In the genomic region with DNA sequence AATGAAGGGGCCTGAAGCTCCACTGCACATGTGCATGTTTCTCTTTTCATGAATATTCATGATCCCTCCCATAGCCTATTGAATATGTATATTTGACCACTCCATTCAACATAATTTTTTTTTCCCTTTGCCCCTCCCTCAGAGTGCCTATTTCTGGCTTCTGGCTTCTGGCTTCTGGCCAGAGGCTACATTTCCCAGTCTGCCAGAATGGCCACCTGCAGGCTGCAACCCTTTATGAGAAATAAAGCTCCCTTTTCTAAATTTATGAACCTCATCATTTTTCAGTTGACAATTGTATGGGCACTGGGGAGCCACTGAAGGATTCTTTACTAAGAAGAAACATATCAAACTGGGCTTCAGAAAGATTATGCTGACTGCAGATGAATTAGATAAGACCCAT, we compare ENCODE assay signal across 16 cellular contexts.
DNase-seq lines count a peak whose midpoint lies in the region; ATAC-seq and TF ChIP-seq lines count a peak whose summit lies in the region.
"Had no signal": no experiment of that assay in that cellular context is flagged by ENCODE, and none has a peak within 500 bp of the region (broad histone marks: within the 10 kb centered on the region; RNA-seq: fewer than 3 reads in every experiment).

No MANE protein-coding gene starts in this region.

- CTCF ChIA-PET in MCF 10A (lab: Yijun Ruan, JAX) (interaction anchor here (0.7 kb wide), 1 partner anchor 568 kb away, joined by 4 read pairs; no protein-coding TSS in a partner anchor), mammary epithelial cell (lab: Charles Lee; ENCODE audit: low non-redundant PET) (no interaction called here)

- H3K9ac ChIP-seq in mammary epithelial cell (ENCODE audit: insufficient read depth, low read length), result no peak overlapping the region

- H3K79me2 ChIP-seq in mammary epithelial cell (ENCODE audit: insufficient read depth, low read length), result no peaks in the 10 kb centered on the region

- no peak overlapping the region for H3K4me2 ChIP-seq in mammary epithelial cell (ENCODE audit: insufficient read depth, low read depth, low read length)
- H3K4me2 ChIP-seq: GM23338 had no signal

- ATAC-seq in stimulated activated naive B cell treated with anti-CD40 and anti-IgM and Interleukin-4, amounts not matched to agents 10 μg/mL and 1 μg/mL and 100 μg/mL, for 72 hours (replicated peaks), result no peak
- ATAC-seq: GM23338 had no signal

- no peak overlapping the region for H2AFZ ChIP-seq in mammary epithelial cell (ENCODE audit: low read depth, low read length)
- H2AFZ ChIP-seq: GM23338 had no signal

- dilution Hi-C loops in mammary epithelial cell (cut with HindIII; ENCODE audit: low sequenced_read_pairs), result no loop called here

- in situ Hi-C loops in mammary epithelial cell (cut with MboI; ENCODE audit: low sequenced_read_pairs in 2 of 2), result no loop called here

- H4K20me1 ChIP-seq in mammary epithelial cell (ENCODE audit: insufficient read depth, low read length), result no peaks in the 10 kb centered on the region

- H3K4me3 ChIP-seq in mammary epithelial cell (replicated peaks in 1 of 3; ENCODE audit: insufficient read depth in 1 of 3, low read depth in 2 of 3, low read length in 3 of 3), result no peak overlapping the region
- H3K4me3 ChIP-seq: GM23338 had no signal

- H3K4me1 ChIP-seq in mammary epithelial cell (ENCODE audit: insufficient read depth, low read length), result peaks cover 40% of the 10 kb centered on the region
- H3K4me1 ChIP-seq: Caco-2 had no signal

- H3K36me3 ChIP-seq in mammary epithelial cell (ENCODE audit: insufficient read depth, low read length), result no peaks in the 10 kb centered on the region

- intact Hi-C loops in MCF 10A (cut with micrococcal nuclease), result loop anchor here (5.0 to 10.0 kb wide), 3 partner anchors 291 to 469 kb away; no protein-coding TSS in a partner anchor
- intact Hi-C loops in mammary epithelial cell (cut with micrococcal nuclease), result loop anchor here (5.0 kb wide), 1 partner anchor 81 kb away; no protein-coding TSS in a partner anchor

- H3K9me3 ChIP-seq in mammary epithelial cell (replicated peaks; ENCODE audit: insufficient read depth, low read length), result no peaks in the 10 kb centered on the region
- H3K9me3 ChIP-seq: Caco-2 had no signal

- H3K27ac ChIP-seq in mammary epithelial cell (ENCODE audit: insufficient read depth, low read depth, low read length), result no peak overlapping the region
- H3K27ac ChIP-seq: C4-2B had no signal

- DNase-seq in MCF 10A (ENCODE audit: unreplicated experiment) (peak; percentile 49), mammary epithelial cell (no peak), DMS79 (lab: John Stamatoyannopoulos, UW) (peak; percentile 31), NCI-H446 treated with DMSO at 0.1 percent for 48 hours (lab: John Stamatoyannopoulos, UW) (peak; percentile 14), mesothelial cell of epicardium (ENCODE audit: low spot score in 2 of 2, unreplicated experiment in 2 of 2) (no peak)
- no peak for DNase-seq in stimulated activated naive B cell treated with anti-CD40 and anti-IgM and Interleukin-4, amounts not matched to agents 10 μg/mL and 1 μg/mL and 100 μg/mL, for 72 hours
- no peak for DNase-seq in stimulated activated CD4-positive, alpha-beta T cell treated with anti-CD3 and anti-CD28 coated beads, Interleukin-4, amount 100 ng/mL, for 1 hour
- DNase-seq: Caco-2; NCI-H1048; NCI-H2171 treated with DMSO at 0.1 percent for 48 hours; NCI-H524; NK-92 treated with Interleukin-12 subunit alpha and Interleukin-12 subunit beta, amount 100 ng/mL, for 24 hours; OCI-M1; T-helper 9 cell had no signal

- no peak for TF ChIP-seq CTCF in MCF 10A (IDR thresholded peaks at IDR 0.05; ENCODE audit: unreplicated experiment)
- TF ChIP-seq CTCF in mammary epithelial cell (conservative IDR thresholded peaks at IDR 0.05 in 1 of 2, IDR thresholded peaks at IDR 0.05 in 1 of 2; ENCODE audit: extremely low read depth in 1 of 2, insufficient read depth in 1 of 2, low read depth in 1 of 2, low read length in 2 of 2), result no peak
- TF ChIP-seq CTCF in mesothelial cell of epicardium (IDR thresholded peaks at IDR 0.05; ENCODE audit: unreplicated experiment), result no peak

- H3K4me3 Mint-ChIP-seq in MCF 10A (ENCODE audit: unreplicated experiment) (no peak overlapping the region), mesothelial cell of epicardium (no peak overlapping the region)
- H3K4me3 Mint-ChIP-seq in stimulated activated naive B cell treated with anti-CD40 and anti-IgM and Interleukin-4, amounts not matched to agents 10 μg/mL and 1 μg/mL and 100 μg/mL, for 72 hours, result no peak overlapping the region
- H3K4me3 Mint-ChIP-seq: GM23338 had no signal

- BruUV-seq in MCF 10A (replicated peaks; lab: Mats Ljungman, UMichigan) (no TSS peak), mammary epithelial cell (replicated peaks; lab: Mats Ljungman, UMichigan) (no TSS peak)

- H3K27me3 Mint-ChIP-seq in MCF 10A (ENCODE audit: insufficient read depth, unreplicated experiment) (no peaks in the 10 kb centered on the region), mesothelial cell of epicardium (ENCODE audit: low read depth) (no peaks in the 10 kb centered on the region)
- H3K27me3 Mint-ChIP-seq in stimulated activated naive B cell treated with anti-CD40 and anti-IgM and Interleukin-4, amounts not matched to agents 10 μg/mL and 1 μg/mL and 100 μg/mL, for 72 hours, result peaks cover 5 to 10% of the 10 kb centered on the region in 2 donors

- peak overlapping the region; percentile 62 for H3K27ac Mint-ChIP-seq in MCF 10A (ENCODE audit: low read depth, unreplicated experiment)
- H3K27ac Mint-ChIP-seq in stimulated activated naive B cell treated with anti-CD40 and anti-IgM and Interleukin-4, amounts not matched to agents 10 μg/mL and 1 μg/mL and 100 μg/mL, for 72 hours, result peak overlapping the region; percentile 15
- no peak overlapping the region for H3K27ac Mint-ChIP-seq in mesothelial cell of epicardium
- H3K27ac Mint-ChIP-seq: GM23338 had no signal

- H3K9me3 Mint-ChIP-seq in MCF 10A (ENCODE audit: unreplicated experiment) (no peaks in the 10 kb centered on the region), mesothelial cell of epicardium (no peaks in the 10 kb centered on the region)
- no peaks in the 10 kb centered on the region for H3K9me3 Mint-ChIP-seq in stimulated activated naive B cell treated with anti-CD40 and anti-IgM and Interleukin-4, amounts not matched to agents 10 μg/mL and 1 μg/mL and 100 μg/mL, for 72 hours

- POLR2A ChIA-PET in MCF 10A (lab: Yijun Ruan, JAX), result interaction anchor here (0.9 to 3.5 kb wide), 6 partner anchors 15 to 403 kb away, joined by 3 to 27 read pairs (median 8); no protein-coding TSS in a partner anchor

- H3K4me1 Mint-ChIP-seq in MCF 10A (ENCODE audit: insufficient read depth, unreplicated experiment), result peaks cover 70% of the 10 kb centered on the region
- no peaks in the 10 kb centered on the region for H3K4me1 Mint-ChIP-seq in stimulated activated naive B cell treated with anti-CD40 and anti-IgM and Interleukin-4, amounts not matched to agents 10 μg/mL and 1 μg/mL and 100 μg/mL, for 72 hours
- peaks cover 20% of the 10 kb centered on the region for H3K4me1 Mint-ChIP-seq in mesothelial cell of epicardium

- H3K27me3 ChIP-seq in mammary epithelial cell (ENCODE audit: insufficient read depth, low read length), result no peaks in the 10 kb centered on the region

- H3K36me3 Mint-ChIP-seq in MCF 10A (ENCODE audit: insufficient read depth, unreplicated experiment) (no peaks in the 10 kb centered on the region), mesothelial cell of epicardium (no peaks in the 10 kb centered on the region)
- no peaks in the 10 kb centered on the region for H3K36me3 Mint-ChIP-seq in stimulated activated naive B cell treated with anti-CD40 and anti-IgM and Interleukin-4, amounts not matched to agents 10 μg/mL and 1 μg/mL and 100 μg/mL, for 72 hours

Comparison
In these comparisons a context has a peak if more than half of its experiments do, and no peak if none do; other contexts are left out.
1. DNase-seq: peak in MCF 10A (single experiment), DMS79 (single experiment) and NCI-H446 treated with DMSO at 0.1 percent for 48 hours (single experiment); none in mammary epithelial cell (single experiment), stimulated activated naive B cell treated with anti-CD40 and anti-IgM and Interleukin-4, amounts not matched to agents 10 μg/mL and 1 μg/mL and 100 μg/mL, for 72 hours (single experiment), mesothelial cell of epicardium (0 of 2) and stimulated activated CD4-positive, alpha-beta T cell treated with anti-CD3 and anti-CD28 coated beads, Interleukin-4, amount 100 ng/mL, for 1 hour (single experiment).